ENCODE assay signal across 9 cellular contexts in the genomic region with DNA sequence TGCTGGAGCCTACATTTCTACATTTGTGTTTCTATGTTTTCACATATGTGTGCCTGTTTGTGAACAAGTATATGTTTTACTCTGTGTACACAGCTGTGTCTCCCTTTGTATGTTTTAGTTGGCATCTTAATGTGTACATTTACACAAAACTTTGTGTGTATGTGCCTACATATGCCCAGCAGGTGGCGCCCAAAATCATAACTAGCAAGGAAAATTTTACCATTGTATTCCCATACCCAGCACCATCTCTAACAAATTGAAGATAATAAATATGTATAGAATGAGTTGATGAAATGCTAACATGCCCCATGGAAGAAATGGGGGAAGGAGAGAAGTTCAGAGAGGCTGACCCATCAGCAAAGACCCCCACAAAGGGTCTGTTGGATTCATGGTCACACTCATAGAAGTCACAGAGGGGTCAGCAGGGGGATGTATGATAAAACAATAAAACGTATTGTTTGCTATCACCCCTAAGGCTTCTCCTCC. TPM values are rescaled to one million over a fixed set of nuclear protein-coding genes. Genes with fewer than 3 reads are reported as not detected.
DNase-seq lines count a peak whose midpoint lies in the region; ATAC-seq and TF ChIP-seq lines count a peak whose summit lies in the region.
"Had no signal": no experiment of that assay in that cellular context is flagged by ENCODE, and none has a peak within 500 bp of the region (broad histone marks: within the 10 kb centered on the region; RNA-seq: fewer than 3 reads in every experiment).

No MANE protein-coding gene starts in this region.

- no peak overlapping the region for H3K4me3 Mint-ChIP-seq in T-helper 2 cell treated with Interferon-gamma antibody and Interleukin-4, amounts not matched to agents 5 μg/mL and 100 μg/mL, for 36 hours

- 40 to 44% (median 41%) methylated on average over 2 of the region's 2 CpGs for WGBS in spleen, 5 donors

- peaks cover 9% of the 10 kb centered on the region for H3K36me3 Mint-ChIP-seq in T-helper 2 cell treated with Interferon-gamma antibody and Interleukin-4, amounts not matched to agents 5 μg/mL and 100 μg/mL, for 36 hours (ENCODE audit: low read depth)

- peaks cover 32% of the 10 kb centered on the region for H3K4me1 Mint-ChIP-seq in T-helper 2 cell treated with Interferon-gamma antibody and Interleukin-4, amounts not matched to agents 5 μg/mL and 100 μg/mL, for 36 hours (ENCODE audit: low read depth)

- peaks cover 8% of the 10 kb centered on the region for H3K9me3 Mint-ChIP-seq in T-helper 2 cell treated with Interferon-gamma antibody and Interleukin-4, amounts not matched to agents 5 μg/mL and 100 μg/mL, for 36 hours

- H3K27ac ChIP-seq in spleen, result peak overlapping the region in 3 of 8 donors; percentile 93 to 97 (median 97)
- H3K27ac ChIP-seq: BLaER1 had no signal

- no peaks in the 10 kb centered on the region for H3K27me3 ChIP-seq in spleen (replicated peaks in 1 of 7)
- H3K27me3 ChIP-seq: BLaER1 had no signal

- peaks cover 28% of the 10 kb centered on the region for H3K27me3 Mint-ChIP-seq in T-helper 2 cell treated with Interferon-gamma antibody and Interleukin-4, amounts not matched to agents 5 μg/mL and 100 μg/mL, for 36 hours (ENCODE audit: low read depth)

- intact Hi-C loops in spleen (cut with DNase I; ENCODE audit: low total_unique reads), result loop anchor here (2.0 to 10.0 kb wide), 3 partner anchors 101 to 229 kb away; no protein-coding TSS in a partner anchor

- ATAC-seq in GM21390 (IDR thresholded peaks at IDR 0.05; ENCODE audit: unreplicated experiment), result no peak

- TF ChIP-seq POLR2A in spleen (IDR thresholded peaks at IDR 0.05), result no peak

- H3K9me3 ChIP-seq in spleen, result peaks cover 0 to 8% (median 1%) of the 10 kb centered on the region in 8 donors
- H3K9me3 ChIP-seq: BLaER1 had no signal

- TF ChIP-seq CTCF in spleen (IDR thresholded peaks at IDR 0.05 in 8 of 11, conservative IDR thresholded peaks at IDR 0.05 in 3 of 11), result peak; percentile 64 to 94 (median 84)

- no peaks in the 10 kb centered on the region for H3K36me3 ChIP-seq in spleen
- H3K36me3 ChIP-seq: BLaER1 had no signal

- H3K4me3 ChIP-seq in spleen, result no peak overlapping the region
- H3K4me3 ChIP-seq: BLaER1 had no signal

- no peak overlapping the region for H3K27ac Mint-ChIP-seq in T-helper 2 cell treated with Interferon-gamma antibody and Interleukin-4, amounts not matched to agents 5 μg/mL and 100 μg/mL, for 36 hours

- H3K4me1 ChIP-seq in spleen, result peaks cover 44 to 71% (median 53%) of the 10 kb centered on the region in 6 donors

- DNase-seq in NK-92 treated with Interleukin-12 subunit alpha and Interleukin-12 subunit beta, amount 100 ng/mL, for 24 hours (lab: John Stamatoyannopoulos, UW), result peak; percentile 35
- DNase-seq in NK-92 (lab: John Stamatoyannopoulos, UW; ENCODE audit: unreplicated experiment) (no peak), NCI-H187 (lab: John Stamatoyannopoulos, UW) (peak; percentile 45 to 59), anterior cingulate cortex (lab: John Stamatoyannopoulos, UW) (peak in 47 of 58 donors; percentile 13 to 86 (median 45)), hippocampal formation (lab: John Stamatoyannopoulos, UW) (peak; percentile 25 to 86), spleen (peak; percentile 88)
- peak; percentile 36 for DNase-seq in T-helper 2 cell treated with Interferon-gamma antibody and Interleukin-4, amounts not matched to agents 5 μg/mL and 100 μg/mL, for 36 hours (ENCODE audit: low spot score)

RNA-seq across cellular contexts. Expression of a gene that starts 48.1 kb away (rescaled TPM):
- total RNA-seq in spleen, result 10 to 100 TPM; 41.0 to 81.9 (median 51.7) TPM
- polyA plus RNA-seq in spleen, result 10 to 100 TPM; 19.8 to 44.0 (median 31.8) TPM
